ENCODE assay signal across 15 cellular contexts in the genomic region with DNA sequence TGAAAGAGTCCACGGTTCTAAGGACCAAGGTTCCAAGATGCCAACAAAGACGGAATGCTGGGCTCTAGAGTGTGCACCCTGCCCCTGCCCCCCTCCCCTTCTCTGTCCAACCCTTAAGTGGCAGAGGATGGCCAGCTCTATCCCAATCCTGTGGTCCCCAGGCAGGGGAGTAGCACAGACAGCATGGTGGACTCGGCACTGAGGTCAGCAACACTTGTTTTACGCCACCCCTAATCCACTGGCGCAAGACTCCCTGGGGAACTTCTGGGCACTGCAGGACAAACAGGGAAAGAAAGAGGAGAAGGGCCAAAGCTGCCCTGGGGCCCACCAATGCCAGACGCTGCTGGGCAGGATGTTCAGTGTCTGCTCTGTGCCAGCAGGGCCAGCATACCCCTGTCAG.
"Had no signal": no experiment of that assay in that cellular context is flagged by ENCODE, and none has a peak within 500 bp of the region (broad histone marks: within the 10 kb centered on the region; RNA-seq: fewer than 3 reads in every experiment).

No MANE protein-coding gene starts in this region.

- H3K4me2 ChIP-seq: smooth muscle cell had no signal

- H3K36me3 ChIP-seq: cardiac muscle cell, gastrocnemius medialis, pancreas, upper lobe of left lung had no signal

- H3K9me3 Mint-ChIP-seq: activated naive CD4-positive, alpha-beta T cell treated with anti-CD3 and anti-CD28 coated beads, Interleukin-2, amount 10 ng/mL, durations not matched to agents 7 days and 5 days; activated T-helper 2 cell treated with anti-CD3 and anti-CD28 coated beads, Interferon-gamma antibody, Interleukin-2, Interleukin-4, amounts not matched to agents 10 μg/mL and 5 μg/mL and 100 μg/mL, durations not matched to agents 14 hours and 24 hours and 36 hours; neural crest cell; stimulated activated naive B cell treated with anti-CD40 and anti-IgM and Interleukin-4, amounts not matched to agents 10 μg/mL and 1 μg/mL and 100 μg/mL, for 72 hours had no signal

- H3K36me3 Mint-ChIP-seq: stimulated activated naive B cell treated with anti-CD40 and anti-IgM and Interleukin-4, amounts not matched to agents 10 μg/mL and 1 μg/mL and 100 μg/mL, for 72 hours had no signal

- DNase-seq: activated CD4-positive, alpha-beta T cell treated with anti-CD3 and anti-CD28 coated beads for 4 hours; activated naive CD4-positive, alpha-beta T cell treated with anti-CD3 and anti-CD28 coated beads, Interleukin-2, amount 10 ng/mL, durations not matched to agents 7 days and 5 days; gastrocnemius medialis; kidney; mesendoderm; pancreas; retina; stimulated activated naive B cell treated with anti-CD40 and anti-IgM and Interleukin-4, amounts not matched to agents 10 μg/mL and 1 μg/mL and 100 μg/mL, for 72 hours; SW 1271; T-helper 9 cell; upper lobe of left lung had no signal

- ATAC-seq: pancreas; stimulated activated naive B cell treated with anti-CD40 and anti-IgM and Interleukin-4, amounts not matched to agents 10 μg/mL and 1 μg/mL and 100 μg/mL, for 72 hours had no signal

- H3K4me3 ChIP-seq: cardiac muscle cell, gastrocnemius medialis, pancreas, smooth muscle cell, upper lobe of left lung had no signal

- H3K4me1 ChIP-seq: pancreas had no signal

- H3K27ac ChIP-seq: pancreas had no signal

- H3K27ac Mint-ChIP-seq: activated T-helper 2 cell treated with anti-CD3 and anti-CD28 coated beads, Interferon-gamma antibody, Interleukin-2, Interleukin-4, amounts not matched to agents 10 μg/mL and 5 μg/mL and 100 μg/mL, durations not matched to agents 14 hours and 24 hours and 36 hours had no signal

- H3K4me3 Mint-ChIP-seq: activated naive CD4-positive, alpha-beta T cell treated with anti-CD3 and anti-CD28 coated beads, Interleukin-2, amount 10 ng/mL, durations not matched to agents 7 days and 5 days; neural crest cell; stimulated activated naive B cell treated with anti-CD40 and anti-IgM and Interleukin-4, amounts not matched to agents 10 μg/mL and 1 μg/mL and 100 μg/mL, for 72 hours had no signal

- H3K27me3 ChIP-seq: cardiac muscle cell, gastrocnemius medialis, pancreas, upper lobe of left lung had no signal

- H3K9me3 ChIP-seq: gastrocnemius medialis, pancreas, upper lobe of left lung had no signal
